ENCODE assay signal across 1 cellular context in genomic region chr17:7930841-7931631, GRCh38.
TF ChIP-seq lines count a peak whose summit lies in the region.

No MANE protein-coding gene starts in this region.

TF ChIP-seq in H1, 55 proteins besides CTCF, POLR2A, EP300 and RAD21:
- TF ChIP-seq CTBP2 (IDR thresholded peaks at IDR 0.05; ENCODE audit: borderline replicate concordance, insufficient read depth, insufficient read length, low read length) (no peak), YY1 (IDR thresholded peaks at IDR 0.05; ENCODE audit: low read depth, low read length) (no peak), SRF (IDR thresholded peaks at IDR 0.05; ENCODE audit: low read depth, low read length) (no peak)
